ENCODE assay signal across 8 cellular contexts in the genomic region with DNA sequence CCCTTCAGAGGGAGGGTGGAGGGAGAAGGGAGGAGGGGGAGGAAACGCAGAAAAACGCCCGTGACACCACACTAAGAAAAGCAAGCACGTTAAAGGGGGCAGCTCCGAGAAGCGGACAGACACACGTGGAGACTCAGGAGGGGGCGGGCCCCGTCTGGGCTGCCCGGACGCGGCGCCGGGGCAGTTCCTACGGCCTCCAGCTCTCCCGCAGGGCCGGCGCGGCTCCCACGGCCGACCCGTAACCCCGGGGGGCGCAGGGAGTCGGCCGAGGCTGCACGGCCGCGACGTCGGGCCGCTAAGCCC. TPM values are rescaled to one million over a fixed set of nuclear protein-coding genes. Genes with fewer than 3 reads are reported as not detected.
DNase-seq lines count a peak whose midpoint lies in the region; ATAC-seq, FAIRE-seq and TF ChIP-seq lines count a peak whose summit lies in the region.

No MANE protein-coding gene starts in this region.

- TF ChIP-seq CTCF in GM12878 (IDR thresholded peaks at IDR 0.05 in 2 of 3, conservative IDR thresholded peaks at IDR 0.05 in 1 of 3; ENCODE audit: control insufficient read depth in 2 of 3, extremely low read depth in 1 of 3, insufficient read depth in 1 of 3, low read depth in 3 of 3, low read length in 3 of 3) = no peak

- peak overlapping the region; percentile 81; the same call in 1 of the 2 replicates for H3K27ac ChIP-seq in SJSA1
- peak overlapping the region; percentile 93 for H3K27ac ChIP-seq in GM12878 (ENCODE audit: control insufficient read depth, insufficient read depth)

- peaks cover 32% of the 10 kb centered on the region for H3K79me2 ChIP-seq in GM12878 (ENCODE audit: control insufficient read depth, insufficient read depth, low read length)

- DNase-seq in SJSA1 (ENCODE audit: low read depth in 1 of 2, low spot score in 2 of 2) (no peak), GM12878 (ENCODE audit: low read depth, low spot score) (no peak), left colon (no peak), NCI-H2029 (lab: John Stamatoyannopoulos, UW) (no peak)
- DNase-seq in stimulated activated CD8-positive, alpha-beta memory T cell treated with anti-CD3 and anti-CD28 coated beads, Interleukin-4, amount 100 ng/mL, for 48 hours = peak; percentile 61

- FAIRE-seq in GM12878 (lab: Jason Lieb, UNC) = no peak

- RAD21 ChIA-PET in GM12878 (lab: Charles Lee; ENCODE audit: unreplicated experiment) = interaction anchor here (0.9 to 1.2 kb wide), 4 partner anchors 13 to 110 kb away, joined by 3 to 6 read pairs (median 3); no protein-coding TSS in a partner anchor

- H2AFZ ChIP-seq in GM12878 (ENCODE audit: control insufficient read depth, low read depth, low read length) = peak overlapping the region; percentile 86

- H3K9me3 ChIP-seq in SJSA1 (replicated peaks) = 0 out of 2 replicates have a peak, but pooled peaks cover 3% of the 10 kb centered on the region
- H3K9me3 ChIP-seq in GM12878 (replicated peaks; ENCODE audit: control insufficient read depth, insufficient read depth, low read length) = no peaks in the 10 kb centered on the region

- peak overlapping the region; percentile 94 for H3K9ac ChIP-seq in GM12878 (ENCODE audit: control insufficient read depth, insufficient read depth, low read length)

- peak overlapping the region; percentile 91 for H3K4me3 ChIP-seq in SJSA1
- peak overlapping the region; percentile 89 for H3K4me3 ChIP-seq in GM12878

- BruUV-seq in GM12878 (replicated peaks; lab: Mats Ljungman, UMichigan) = TSS peak; percentile 79

- intact Hi-C loops in GM12878 (cut with micrococcal nuclease; ENCODE audit: unreplicated experiment) = loop anchor here (5.0 to 10.0 kb wide), 3 partner anchors 63 to 373 kb away; partner anchors contain the start of gene MAP1LC3B
- intact Hi-C loops in left colon (cut with DNase I, micrococcal nuclease) = loop anchor here in 1 of 2 donors (10.0 kb wide), 1 partner anchor 181 kb away; no protein-coding TSS in a partner anchor

- H3K4me1 ChIP-seq in SJSA1 (replicated peaks) = peaks cover 10% of the 10 kb centered on the region
- peaks cover 6% of the 10 kb centered on the region for H3K4me1 ChIP-seq in GM12878 (ENCODE audit: control insufficient read depth, insufficient read depth, low read length)

- SMC1A ChIA-PET in GM12878 (lab: Charles Lee; ENCODE audit: uncharacterized antibody, unreplicated experiment) = interaction anchor here (0.7 to 1.6 kb wide), 3 partner anchors 13 to 106 kb away, joined by 3 to 7 read pairs (median 4); no protein-coding TSS in a partner anchor

- no peaks in the 10 kb centered on the region for H4K20me1 ChIP-seq in GM12878 (ENCODE audit: control insufficient read depth, insufficient read depth)

- WGBS in GM12878 (ENCODE audit: insufficient coverage, insufficient replicate concordance, low lambda C conversion rate, missing lambda C conversion rate) = 1% methylated on average over 29 of the region's 32 CpGs

- no peak for TF ChIP-seq RAD21 in GM12878 (IDR thresholded peaks at IDR 0.05; ENCODE audit: insufficient read depth, low read depth, low read length)

- TF ChIP-seq POLR2A in GM12878 (IDR thresholded peaks at IDR 0.05; ENCODE audit: low read depth, low read length) = no peak

- H3K4me2 ChIP-seq in GM12878 (ENCODE audit: control insufficient read depth, insufficient read depth) = peak overlapping the region; percentile 99; the same call in 1 of the 2 replicates

- no peaks in the 10 kb centered on the region for H3K27me3 ChIP-seq in SJSA1 (replicated peaks)
- no peaks in the 10 kb centered on the region for H3K27me3 ChIP-seq in GM12878 (replicated peaks in 1 of 2; ENCODE audit: control insufficient read depth in 2 of 2, insufficient read depth in 2 of 2, low read length in 1 of 2)

- POLR2A ChIA-PET in GM12878 (lab: Charles Lee) = interaction anchor here (1.3 to 1.4 kb wide), 4 partner anchors 8 to 381 kb away, joined by 3 to 5 read pairs (median 3); partner anchors contain the start of gene FBXO31

- no peak for TF ChIP-seq EP300 in GM12878 (IDR thresholded peaks at IDR 0.05; ENCODE audit: borderline replicate concordance in 1 of 2, control insufficient read depth in 1 of 2, low read depth in 2 of 2, low read length in 2 of 2)

- ATAC-seq in GM18502 (IDR thresholded peaks at IDR 0.05; ENCODE audit: poor library complexity, unreplicated experiment) (peak; percentile 39), HG02840 (IDR thresholded peaks at IDR 0.05; ENCODE audit: low FRiP score, unreplicated experiment) (peak; percentile 47), GM12878 (peak; percentile 49), left colon (peak; percentile 27), GM18870 (IDR thresholded peaks at IDR 0.05; ENCODE audit: unreplicated experiment) (no peak)

- H3K36me3 ChIP-seq in SJSA1 = peaks cover 42% of the 10 kb centered on the region
- H3K36me3 ChIP-seq in GM12878 (ENCODE audit: control insufficient read depth in 2 of 2, insufficient read depth in 2 of 2, low read length in 1 of 2) = peaks cover 4% of the 10 kb centered on the region in 2 experiments; a peak in 3 of 4 replicates

- CTCF ChIA-PET in GM12878 (lab: Yijun Ruan, JAX) = interaction anchor here (1.1 to 1.9 kb wide), 6 partner anchors 9 to 136 kb away, joined by 3 to 6 read pairs (median 4); no protein-coding TSS in a partner anchor

- in situ Hi-C loops in GM12878 (cut with MboI) = no loop called here

TF ChIP-seq in GM12878, 131 proteins besides CTCF, POLR2A, EP300 and RAD21 (continues in another document):
- no peak for TF ChIP-seq CBFB (IDR thresholded peaks at IDR 0.05; ENCODE audit: low read depth)
- TF ChIP-seq GATAD2B (conservative IDR thresholded peaks at IDR 0.05; ENCODE audit: low read depth) = no peak
- TF ChIP-seq CREM (IDR thresholded peaks at IDR 0.05; ENCODE audit: low read depth) = no peak
- TF ChIP-seq JUND (IDR thresholded peaks at IDR 0.05; ENCODE audit: low read depth, low read length) = no peak
- TF ChIP-seq, protein P1, sequence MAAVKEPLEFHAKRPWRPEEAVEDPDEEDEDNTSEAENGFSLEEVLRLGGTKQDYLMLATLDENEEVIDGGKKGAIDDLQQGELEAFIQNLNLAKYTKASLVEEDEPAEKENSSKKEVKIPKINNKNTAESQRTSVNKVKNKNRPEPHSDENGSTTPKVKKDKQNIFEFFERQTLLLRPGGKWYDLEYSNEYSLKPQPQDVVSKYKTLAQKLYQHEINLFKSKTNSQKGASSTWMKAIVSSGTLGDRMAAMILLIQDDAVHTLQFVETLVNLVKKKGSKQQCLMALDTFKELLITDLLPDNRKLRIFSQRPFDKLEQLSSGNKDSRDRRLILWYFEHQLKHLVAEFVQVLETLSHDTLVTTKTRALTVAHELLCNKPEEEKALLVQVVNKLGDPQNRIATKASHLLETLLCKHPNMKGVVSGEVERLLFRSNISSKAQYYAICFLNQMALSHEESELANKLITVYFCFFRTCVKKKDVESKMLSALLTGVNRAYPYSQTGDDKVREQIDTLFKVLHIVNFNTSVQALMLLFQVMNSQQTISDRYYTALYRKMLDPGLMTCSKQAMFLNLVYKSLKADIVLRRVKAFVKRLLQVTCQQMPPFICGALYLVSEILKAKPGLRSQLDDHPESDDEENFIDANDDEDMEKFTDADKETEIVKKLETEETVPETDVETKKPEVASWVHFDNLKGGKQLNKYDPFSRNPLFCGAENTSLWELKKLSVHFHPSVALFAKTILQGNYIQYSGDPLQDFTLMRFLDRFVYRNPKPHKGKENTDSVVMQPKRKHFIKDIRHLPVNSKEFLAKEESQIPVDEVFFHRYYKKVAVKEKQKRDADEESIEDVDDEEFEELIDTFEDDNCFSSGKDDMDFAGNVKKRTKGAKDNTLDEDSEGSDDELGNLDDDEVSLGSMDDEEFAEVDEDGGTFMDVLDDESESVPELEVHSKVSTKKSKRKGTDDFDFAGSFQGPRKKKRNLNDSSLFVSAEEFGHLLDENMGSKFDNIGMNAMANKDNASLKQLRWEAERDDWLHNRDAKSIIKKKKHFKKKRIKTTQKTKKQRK (IDR thresholded peaks at IDR 0.05; ENCODE audit: low read depth, low read length) = no peak
- no peak for TF ChIP-seq IKZF2 (IDR thresholded peaks at IDR 0.05)
- TF ChIP-seq, protein P2, sequence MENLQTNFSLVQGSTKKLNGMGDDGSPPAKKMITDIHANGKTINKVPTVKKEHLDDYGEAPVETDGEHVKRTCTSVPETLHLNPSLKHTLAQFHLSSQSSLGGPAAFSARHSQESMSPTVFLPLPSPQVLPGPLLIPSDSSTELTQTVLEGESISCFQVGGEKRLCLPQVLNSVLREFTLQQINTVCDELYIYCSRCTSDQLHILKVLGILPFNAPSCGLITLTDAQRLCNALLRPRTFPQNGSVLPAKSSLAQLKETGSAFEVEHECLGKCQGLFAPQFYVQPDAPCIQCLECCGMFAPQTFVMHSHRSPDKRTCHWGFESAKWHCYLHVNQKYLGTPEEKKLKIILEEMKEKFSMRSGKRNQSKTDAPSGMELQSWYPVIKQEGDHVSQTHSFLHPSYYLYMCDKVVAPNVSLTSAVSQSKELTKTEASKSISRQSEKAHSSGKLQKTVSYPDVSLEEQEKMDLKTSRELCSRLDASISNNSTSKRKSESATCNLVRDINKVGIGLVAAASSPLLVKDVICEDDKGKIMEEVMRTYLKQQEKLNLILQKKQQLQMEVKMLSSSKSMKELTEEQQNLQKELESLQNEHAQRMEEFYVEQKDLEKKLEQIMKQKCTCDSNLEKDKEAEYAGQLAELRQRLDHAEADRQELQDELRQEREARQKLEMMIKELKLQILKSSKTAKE (IDR thresholded peaks at IDR 0.05; ENCODE audit: low read depth, poor library complexity, severe bottlenecking) = no peak
- TF ChIP-seq SREBF1 (IDR thresholded peaks at IDR 0.05; ENCODE audit: low read length) = no peak

RNA-seq across cellular contexts. Expression of gene KLHDC4, which starts 0.4 kb away (rescaled TPM):
- total RNA-seq in SJSA1 (2014; rRNA removed; shearing (Covaris generic)) = 19.5 and 21.2 TPM in 2 replicates
- total RNA-seq in GM12878 (2013; cell fraction: nucleolus; rRNA removed) = 106 and 116 TPM in 2 replicates
- total RNA-seq in GM12878 (2014; rRNA removed) = 34.0 and 36.6 TPM in 2 replicates
- total RNA-seq in GM12878 (2014; rRNA removed; fragmentation: Illumina TruSeq; extraction: Trizol) = 24.2 and 26.1 TPM in 2 replicates
- total RNA-seq in GM12878 (2021) = 54.8 and 62.1 TPM in 2 replicates
- polyA plus RNA-seq in GM12878 (2011; ENCODE audit: low read depth) = 13.3 TPM
- 13.4 and 20.3 TPM in 2 replicates for polyA plus RNA-seq in GM12878 (2011; rRNA removed)
- polyA plus RNA-seq in GM12878 (2011; cell fraction: cytosol; rRNA removed) = 24.3 and 37.2 TPM in 2 replicates
- polyA plus RNA-seq in GM12878 (2011; cell fraction: nucleus; rRNA removed) = 74.9 and 135 TPM in 2 replicates
- polyA plus RNA-seq in GM12878 (2012) = 33.1 and 37.7 TPM in 2 replicates
- 25.7 and 34.3 TPM in 2 replicates for polyA plus RNA-seq in GM12878 (2014; fragmentation: Illumina TruSeq; extraction: Trizol)
- 1 to 10 TPM in 1 of 2 experiments, under 1 TPM in 1; 0.80 to 4.1 TPM for polyA plus RNA-seq in GM12878 (2014; fragmentation: Nextera tagmentation; extraction: Ambion mirVana)
- 39.1 and 59.3 TPM in 2 replicates for polyA plus RNA-seq in GM12878 (2014; rRNA removed)
- polyA plus RNA-seq in GM12878 (2016; fragmentation: Nextera tagmentation; extraction: Ambion mirVana) = 10 to 100 TPM; 31.6 to 37.1 TPM
- 17.8 and 26.1 TPM in 2 replicates for polyA minus RNA-seq in GM12878 (2011; rRNA and poly(A)+ RNA removed)
- 9.1 and 10.4 TPM in 2 replicates for polyA minus RNA-seq in GM12878 (2011; cell fraction: cytosol; rRNA and poly(A)+ RNA removed)
- 19.5 and 42.4 TPM in 2 replicates for polyA minus RNA-seq in GM12878 (2011; cell fraction: nucleus; rRNA and poly(A)+ RNA removed)
- total RNA-seq in left colon = 100 to 1,000 TPM in 1 of 2 donors, 10 to 100 TPM in 1; 28.7 to 118 TPM
